In genomic region chr19:9914315-9915207, GRCh38 we compare ENCODE assay signal across 1 cellular context.
TF ChIP-seq lines count a peak whose summit lies in the region.

No MANE protein-coding gene starts in this region.

TF ChIP-seq in HepG2, 621 proteins besides CTCF, POLR2A, EP300 and RAD21 (continued from another document and continues in another):
- TF ChIP-seq ZBTB39 (CRISPR knock-in tag; IDR thresholded peaks at IDR 0.05) (no peak), ZNF782 (CRISPR knock-in tag; IDR thresholded peaks at IDR 0.05; ENCODE audit: borderline replicate concordance) (0 out of 2 replicates have a peak, but pooled peaks have one; percentile 47), ZNF75D (CRISPR knock-in tag; IDR thresholded peaks at IDR 0.05; ENCODE audit: borderline replicate concordance) (no peak), ZFAT (CRISPR knock-in tag; conservative IDR thresholded peaks at IDR 0.05) (no peak), STAG1 (CRISPR knock-in tag; IDR thresholded peaks at IDR 0.05) (peak; percentile 70), KLF16 (CRISPR knock-in tag; IDR thresholded peaks at IDR 0.05) (0 out of 4 replicates have a peak, but pooled peaks of 1 of the 2 experiments have one; percentile 24), ZNF512 (CRISPR knock-in tag; IDR thresholded peaks at IDR 0.05) (no peak), RXRB (CRISPR knock-in tag; IDR thresholded peaks at IDR 0.05; ENCODE audit: borderline replicate concordance) (0 out of 2 replicates have a peak, but pooled peaks have one; percentile 27), MED1 (CRISPR knock-in tag; IDR thresholded peaks at IDR 0.05) (no peak), HOXA3 (CRISPR knock-in tag; IDR thresholded peaks at IDR 0.05) (peak; percentile 24; the same call in 1 of the 2 replicates), GABPA (IDR thresholded peaks at IDR 0.05; ENCODE audit: low read depth, low read length) (0 out of 2 replicates have a peak, but pooled peaks have one; percentile 9), GABPA (CRISPR knock-in tag; IDR thresholded peaks at IDR 0.05; ENCODE audit: low read depth) (no peak), ZBTB49 (CRISPR knock-in tag; IDR thresholded peaks at IDR 0.05; ENCODE audit: borderline replicate concordance) (no peak), POLR2G (IDR thresholded peaks at IDR 0.05; ENCODE audit: low read depth, low read length) (no peak), ZNF446 (CRISPR knock-in tag; IDR thresholded peaks at IDR 0.05) (no peak), NR3C1 (CRISPR knock-in tag; IDR thresholded peaks at IDR 0.05) (no peak), JDP2 (CRISPR knock-in tag; IDR thresholded peaks at IDR 0.05; ENCODE audit: borderline replicate concordance) (no peak), ZBTB1 (CRISPR knock-in tag; IDR thresholded peaks at IDR 0.05; ENCODE audit: borderline replicate concordance) (no peak), CEBPB (IDR thresholded peaks at IDR 0.05; ENCODE audit: borderline replicate concordance, low read depth, low read length) (no peak), NFE2 (CRISPR knock-in tag; IDR thresholded peaks at IDR 0.05) (peak; percentile 62; the same call in 1 of the 2 replicates), HNRNPK (IDR thresholded peaks at IDR 0.05; ENCODE audit: low read depth, low read length, poor library complexity, severe bottlenecking) (peak; percentile 49), ELF1 (CRISPR knock-in tag; IDR thresholded peaks at IDR 0.05) (no peak), GATAD2A (CRISPR knock-in tag; IDR thresholded peaks at IDR 0.05) (peak; percentile 19; the same call in 1 of the 2 replicates), PITX1 (CRISPR knock-in tag; IDR thresholded peaks at IDR 0.05) (no peak), ZBTB26 (CRISPR knock-in tag; IDR thresholded peaks at IDR 0.05; ENCODE audit: borderline replicate concordance) (no peak), GABPB1 (CRISPR knock-in tag; IDR thresholded peaks at IDR 0.05) (peak; percentile 67; the same call in 1 of the 2 replicates), WIZ (CRISPR knock-in tag; IDR thresholded peaks at IDR 0.05) (no peak), ZNF430 (CRISPR knock-in tag; IDR thresholded peaks at IDR 0.05) (no peak), TFDP2 (CRISPR knock-in tag; IDR thresholded peaks at IDR 0.05) (no peak), BCL6 (CRISPR knock-in tag; IDR thresholded peaks at IDR 0.05) (no peak), ZNF772 (CRISPR knock-in tag; IDR thresholded peaks at IDR 0.05) (no peak), ZNF761 (CRISPR knock-in tag; conservative IDR thresholded peaks at IDR 0.05) (no peak), ARID5B (CRISPR knock-in tag; IDR thresholded peaks at IDR 0.05) (peak; percentile 31; the same call in 1 of the 2 replicates), ZNF713 (CRISPR knock-in tag; IDR thresholded peaks at IDR 0.05) (no peak), CHD4 (IDR thresholded peaks at IDR 0.05; ENCODE audit: borderline replicate concordance, low read length) (peak; percentile 65; the same call in 1 of the 2 replicates), GMEB2 (CRISPR knock-in tag; IDR thresholded peaks at IDR 0.05; ENCODE audit: low read depth) (no peak), SMARCC2 (IDR thresholded peaks at IDR 0.05) (no peak), PHF21A (CRISPR knock-in tag; IDR thresholded peaks at IDR 0.05) (0 out of 2 replicates have a peak, but pooled peaks have one; percentile 26), ZSCAN22 (CRISPR knock-in tag; IDR thresholded peaks at IDR 0.05) (peak; percentile 78; the same call in 1 of the 2 replicates), TFDP1 (CRISPR knock-in tag; IDR thresholded peaks at IDR 0.05; ENCODE audit: borderline replicate concordance) (no peak), ZNF670 (CRISPR knock-in tag; IDR thresholded peaks at IDR 0.05; ENCODE audit: borderline replicate concordance) (no peak), FOXP4 (CRISPR knock-in tag; IDR thresholded peaks at IDR 0.05) (no peak), RBM39 (IDR thresholded peaks at IDR 0.05; ENCODE audit: low read depth, low read length, poor library complexity, severe bottlenecking) (peak; percentile 46), NFYC (CRISPR knock-in tag; IDR thresholded peaks at IDR 0.05) (no peak), FOSL2 (CRISPR knock-in tag; IDR thresholded peaks at IDR 0.05) (peak; percentile 82), ZZZ3 (CRISPR knock-in tag; IDR thresholded peaks at IDR 0.05; ENCODE audit: borderline replicate concordance) (no peak), SP2 (CRISPR knock-in tag; IDR thresholded peaks at IDR 0.05) (no peak)
